In the genomic region with DNA sequence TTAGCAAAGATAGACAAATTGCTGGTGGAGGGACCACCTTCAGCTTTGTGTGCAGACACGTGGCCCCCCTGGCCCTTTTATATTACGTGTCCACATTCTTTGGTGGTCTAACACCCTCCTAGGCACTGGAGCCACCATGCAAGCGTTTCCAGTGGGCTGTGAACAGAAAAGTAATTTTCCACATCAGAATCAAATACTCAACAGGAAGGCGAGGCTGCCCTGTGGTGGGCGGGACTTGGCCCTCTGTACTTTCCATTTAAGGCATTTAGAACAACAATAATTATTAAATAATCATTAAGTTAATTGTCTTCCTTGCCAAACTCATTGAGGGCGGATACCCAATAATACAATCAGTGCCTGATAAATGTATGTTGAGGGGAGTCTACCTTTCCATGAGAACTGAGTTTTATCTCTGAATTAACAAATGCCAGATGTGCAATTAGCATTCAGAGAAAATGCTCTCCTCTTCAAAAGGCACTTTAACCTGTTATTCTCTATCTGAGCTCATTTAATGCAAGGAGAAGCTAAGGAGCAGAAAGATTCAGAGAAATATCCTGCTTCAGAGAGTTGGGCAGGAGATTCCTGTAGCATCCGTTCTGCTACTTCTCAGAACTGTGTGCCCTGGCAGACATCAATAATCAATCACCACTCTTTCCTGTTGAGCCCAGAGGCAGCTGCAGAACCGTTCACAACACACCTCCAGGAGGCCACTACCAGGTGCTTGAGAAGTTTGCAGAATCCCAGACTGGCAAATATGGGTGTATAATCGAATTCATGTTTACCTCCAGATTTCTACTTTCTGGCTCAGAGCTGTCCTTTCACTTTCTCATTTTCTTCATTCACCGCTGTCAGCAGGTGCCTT, we compare ENCODE assay signal across 10 cellular contexts.
DNase-seq lines count a peak whose midpoint lies in the region; ATAC-seq, FAIRE-seq and TF ChIP-seq lines count a peak whose summit lies in the region.
"Had no signal": no experiment of that assay in that cellular context is flagged by ENCODE, and none has a peak within 500 bp of the region (broad histone marks: within the 10 kb centered on the region; RNA-seq: fewer than 3 reads in every experiment).

No MANE protein-coding gene starts in this region.

- intact Hi-C loops in activated CD8-positive, alpha-beta T cell treated with anti-CD3 and anti-CD28 coated beads for 36 hours (cut with micrococcal nuclease) = no loop called here
- intact Hi-C loops in body of pancreas (cut with DNase I) (no loop called here), transverse colon (cut with DNase I; ENCODE audit: low total_unique reads) (no loop called here)

- peak overlapping the region; percentile 61 for H3K27ac Mint-ChIP-seq in activated CD8-positive, alpha-beta T cell treated with anti-CD3 and anti-CD28 coated beads, Interleukin-2, amount 10 ng/mL, durations not matched to agents 7 days and 5 days
- H3K27ac Mint-ChIP-seq in activated CD8-positive, alpha-beta T cell treated with anti-CD3 and anti-CD28 coated beads for 36 hours = no peak overlapping the region
- H3K27ac Mint-ChIP-seq in memory B cell = peak overlapping the region; percentile 63

- H3K27me3 Mint-ChIP-seq in activated CD8-positive, alpha-beta T cell treated with anti-CD3 and anti-CD28 coated beads, Interleukin-2, amount 10 ng/mL, durations not matched to agents 7 days and 5 days (ENCODE audit: low read depth) = no peaks in the 10 kb centered on the region
- H3K27me3 Mint-ChIP-seq in activated CD8-positive, alpha-beta T cell treated with anti-CD3 and anti-CD28 coated beads for 36 hours = no peaks in the 10 kb centered on the region
- H3K27me3 Mint-ChIP-seq in memory B cell = no peaks in the 10 kb centered on the region

- no peak for TF ChIP-seq CTCF in activated CD8-positive, alpha-beta T cell treated with anti-CD3 and anti-CD28 coated beads for 36 hours (IDR thresholded peaks at IDR 0.05)
- TF ChIP-seq CTCF in body of pancreas (IDR thresholded peaks at IDR 0.05) = peak in 2 of 7 experiments; percentile 14 to 18
- no peak for TF ChIP-seq CTCF in transverse colon (IDR thresholded peaks at IDR 0.05)

- ATAC-seq in activated CD8-positive, alpha-beta T cell treated with anti-CD3 and anti-CD28 coated beads, Interleukin-2, amount 10 ng/mL, durations not matched to agents 7 days and 5 days = no peak
- ATAC-seq in activated CD8-positive, alpha-beta T cell treated with anti-CD3 and anti-CD28 coated beads for 36 hours = no peak
- no peak for ATAC-seq in body of pancreas
- no peak for ATAC-seq in memory B cell (ENCODE audit: low read depth)
- ATAC-seq in HG02571 (IDR thresholded peaks at IDR 0.05; ENCODE audit: unreplicated experiment) = no peak

- in situ Hi-C loops in transverse colon (cut with MboI; ENCODE audit: low pct_ligation_motif_present in 1 of 4, low pct_unique_long_range_greater_than_20kb in 1 of 4, low sequenced_read_pairs in 3 of 4) = no loop called here

- H3K27me3 ChIP-seq in body of pancreas (no peaks in the 10 kb centered on the region), transverse colon (no peaks in the 10 kb centered on the region)

- POLR2A ChIA-PET in activated CD8-positive, alpha-beta T cell treated with anti-CD3 and anti-CD28 coated beads, Interleukin-2, amount 10 ng/mL, durations not matched to agents 7 days and 5 days (lab: Charles Lee) = no interaction called here
- POLR2A ChIA-PET in activated CD8-positive, alpha-beta T cell treated with anti-CD3 and anti-CD28 coated beads for 36 hours (lab: Charles Lee) = no interaction called here

- H3K9me3 ChIP-seq in body of pancreas (no peaks in the 10 kb centered on the region), transverse colon (no peaks in the 10 kb centered on the region)

- peaks cover 20% of the 10 kb centered on the region for H3K36me3 Mint-ChIP-seq in activated CD8-positive, alpha-beta T cell treated with anti-CD3 and anti-CD28 coated beads, Interleukin-2, amount 10 ng/mL, durations not matched to agents 7 days and 5 days (ENCODE audit: low read depth)
- peaks cover 9% of the 10 kb centered on the region for H3K36me3 Mint-ChIP-seq in activated CD8-positive, alpha-beta T cell treated with anti-CD3 and anti-CD28 coated beads for 36 hours (ENCODE audit: low read depth)
- peaks cover 22% of the 10 kb centered on the region for H3K36me3 Mint-ChIP-seq in memory B cell

- CTCF ChIA-PET in activated CD8-positive, alpha-beta T cell treated with anti-CD3 and anti-CD28 coated beads, Interleukin-2, amount 10 ng/mL, durations not matched to agents 7 days and 5 days (lab: Charles Lee) = no interaction called here
- CTCF ChIA-PET in activated CD8-positive, alpha-beta T cell treated with anti-CD3 and anti-CD28 coated beads for 36 hours (lab: Charles Lee) = no interaction called here

- H3K36me3 ChIP-seq in body of pancreas (replicated peaks in 1 of 2; ENCODE audit: insufficient read depth in 1 of 2, low read depth in 2 of 2) (no peaks in the 10 kb centered on the region), transverse colon (no peaks in the 10 kb centered on the region)

- DNase-seq in activated CD8-positive, alpha-beta T cell treated with anti-CD3 and anti-CD28 coated beads, Interleukin-2, amount 10 ng/mL, durations not matched to agents 7 days and 5 days = no peak
- no peak for DNase-seq in activated CD8-positive, alpha-beta T cell treated with anti-CD3 and anti-CD28 coated beads for 36 hours
- DNase-seq in body of pancreas (peak in 3 of 4 donors; percentile 35 to 64 (median 61)), memory B cell (ENCODE audit: low spot score in 2 of 2) (no peak), transverse colon (no peak), NAMALWA (ENCODE audit: low spot score) (no peak), HTR-8/SVneo (ENCODE audit: insufficient read length, low spot score) (no peak)
- DNase-seq: NCI-H187 treated with DMSO at 0.1 percent for 48 hours; stimulated activated CD4-positive, alpha-beta T cell treated with anti-CD3 and anti-CD28 coated beads, Interleukin-2, amount 100 ng/mL, for 24 hours had no signal

- peaks cover 53% of the 10 kb centered on the region for H3K4me1 ChIP-seq in body of pancreas
- peaks cover 15 to 56% (median 39%) of the 10 kb centered on the region in 4 donors for H3K4me1 ChIP-seq in transverse colon

- H3K27ac ChIP-seq in body of pancreas (peak overlapping the region; percentile 32 to 53 (median 41)), transverse colon (peak overlapping the region; percentile 6 to 53 (median 14))

- no peak overlapping the region for H3K4me3 ChIP-seq in body of pancreas
- H3K4me3 ChIP-seq in transverse colon = no peak overlapping the region

- H3K4me1 Mint-ChIP-seq in activated CD8-positive, alpha-beta T cell treated with anti-CD3 and anti-CD28 coated beads, Interleukin-2, amount 10 ng/mL, durations not matched to agents 7 days and 5 days (ENCODE audit: low read depth) = peaks cover 44% of the 10 kb centered on the region
- peaks cover 44% of the 10 kb centered on the region for H3K4me1 Mint-ChIP-seq in activated CD8-positive, alpha-beta T cell treated with anti-CD3 and anti-CD28 coated beads for 36 hours (ENCODE audit: low read depth)
- H3K4me1 Mint-ChIP-seq in memory B cell = peaks cover 30% of the 10 kb centered on the region

- H3K4me3 Mint-ChIP-seq in activated CD8-positive, alpha-beta T cell treated with anti-CD3 and anti-CD28 coated beads, Interleukin-2, amount 10 ng/mL, durations not matched to agents 7 days and 5 days = no peak overlapping the region
- H3K4me3 Mint-ChIP-seq in activated CD8-positive, alpha-beta T cell treated with anti-CD3 and anti-CD28 coated beads for 36 hours = no peak overlapping the region
- no peak overlapping the region for H3K4me3 Mint-ChIP-seq in memory B cell

- no peak for TF ChIP-seq EP300 in transverse colon (IDR thresholded peaks at IDR 0.05; ENCODE audit: low read depth)

- H3K9me3 Mint-ChIP-seq in activated CD8-positive, alpha-beta T cell treated with anti-CD3 and anti-CD28 coated beads, Interleukin-2, amount 10 ng/mL, durations not matched to agents 7 days and 5 days (ENCODE audit: insufficient read depth) = no peaks in the 10 kb centered on the region
- H3K9me3 Mint-ChIP-seq in activated CD8-positive, alpha-beta T cell treated with anti-CD3 and anti-CD28 coated beads for 36 hours = no peaks in the 10 kb centered on the region
- H3K9me3 Mint-ChIP-seq in memory B cell = no peaks in the 10 kb centered on the region

- FAIRE-seq in HTR-8/SVneo (lab: Jason Lieb, UNC) = no peak

- WGBS in body of pancreas, 2 donors = 63 to 64% methylated on average over 10 of the region's 10 CpGs
- 63 to 80% methylated on average over 6 to 10 of the region's 10 CpGs for WGBS in transverse colon (ENCODE audit: low coverage in 1 of 2), 2 donors

- TF ChIP-seq POLR2A in body of pancreas (IDR thresholded peaks at IDR 0.05) = no peak
- TF ChIP-seq POLR2A in transverse colon (IDR thresholded peaks at IDR 0.05) = no peak

Comparison
In these comparisons a context has a peak if more than half of its experiments do, and no peak if none do; other contexts are left out.
1. DNase-seq: peak in body of pancreas (3 of 4); none in activated CD8-positive, alpha-beta T cell treated with anti-CD3 and anti-CD28 coated beads, Interleukin-2, amount 10 ng/mL, durations not matched to agents 7 days and 5 days (single experiment), activated CD8-positive, alpha-beta T cell treated with anti-CD3 and anti-CD28 coated beads for 36 hours (single experiment), memory B cell (0 of 2), transverse colon (single experiment), NAMALWA (single experiment) and HTR-8/SVneo (single experiment).